1 cellular context compared by ENCODE assay signal in the genomic region with DNA sequence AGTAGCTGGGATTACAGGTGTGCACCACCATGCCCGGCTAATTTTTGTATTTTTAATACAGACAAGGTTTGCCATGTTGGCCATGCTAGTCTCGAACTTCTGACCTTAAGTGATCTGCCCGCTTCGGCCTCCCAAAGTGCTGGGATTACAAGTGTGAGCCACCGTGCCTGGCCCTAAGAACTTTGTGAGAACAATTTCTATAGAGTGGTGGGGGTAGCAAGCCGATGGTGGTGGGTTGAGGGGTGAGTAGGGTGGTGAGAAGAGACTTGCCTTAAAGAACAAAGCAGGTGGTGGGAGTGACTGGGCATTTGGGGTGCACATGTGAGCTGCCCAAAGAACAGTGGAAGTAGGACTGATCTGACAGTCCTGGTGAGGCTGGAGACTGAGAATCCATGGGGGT.
TF ChIP-seq lines count a peak whose summit lies in the region.

No MANE protein-coding gene starts in this region.

TF ChIP-seq in HepG2, 621 proteins besides CTCF, POLR2A, EP300 and RAD21:
- TF ChIP-seq, protein P1, sequence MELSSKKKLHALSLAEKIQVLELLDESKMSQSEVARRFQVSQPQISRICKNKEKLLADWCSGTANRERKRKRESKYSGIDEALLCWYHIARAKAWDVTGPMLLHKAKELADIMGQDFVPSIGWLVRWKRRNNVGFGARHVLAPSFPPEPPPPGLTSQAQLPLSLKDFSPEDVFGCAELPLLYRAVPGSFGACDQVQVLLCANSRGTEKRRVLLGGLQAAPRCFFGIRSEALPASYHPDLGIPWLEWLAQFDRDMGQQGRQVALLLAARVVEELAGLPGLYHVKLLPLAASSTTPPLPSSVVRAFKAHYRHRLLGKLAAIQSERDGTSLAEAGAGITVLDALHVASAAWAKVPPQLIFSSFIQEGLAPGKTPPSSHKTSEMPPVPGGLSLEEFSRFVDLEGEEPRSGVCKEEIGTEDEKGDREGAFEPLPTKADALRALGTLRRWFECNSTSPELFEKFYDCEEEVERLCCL (CRISPR knock-in tag; IDR thresholded peaks at IDR 0.05; ENCODE audit: borderline replicate concordance): no peak
- TF ChIP-seq, protein P2, sequence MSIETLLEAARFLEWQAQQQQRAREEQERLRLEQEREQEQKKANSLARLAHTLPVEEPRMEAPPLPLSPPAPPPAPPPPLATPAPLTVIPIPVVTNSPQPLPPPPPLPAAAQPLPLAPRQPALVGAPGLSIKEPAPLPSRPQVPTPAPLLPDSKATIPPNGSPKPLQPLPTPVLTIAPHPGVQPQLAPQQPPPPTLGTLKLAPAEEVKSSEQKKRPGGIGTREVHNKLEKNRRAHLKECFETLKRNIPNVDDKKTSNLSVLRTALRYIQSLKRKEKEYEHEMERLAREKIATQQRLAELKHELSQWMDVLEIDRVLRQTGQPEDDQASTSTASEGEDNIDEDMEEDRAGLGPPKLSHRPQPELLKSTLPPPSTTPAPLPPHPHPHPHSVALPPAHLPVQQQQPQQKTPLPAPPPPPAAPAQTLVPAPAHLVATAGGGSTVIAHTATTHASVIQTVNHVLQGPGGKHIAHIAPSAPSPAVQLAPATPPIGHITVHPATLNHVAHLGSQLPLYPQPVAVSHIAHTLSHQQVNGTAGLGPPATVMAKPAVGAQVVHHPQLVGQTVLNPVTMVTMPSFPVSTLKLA (IDR thresholded peaks at IDR 0.05): peak; percentile 40
